ENCODE assay signal across 27 cellular contexts in genomic region chr12:116068853-116069252, GRCh38.
"Had no signal": no experiment of that assay in that cellular context is flagged by ENCODE, and none has a peak within 500 bp of the region (broad histone marks: within the 10 kb centered on the region; RNA-seq: fewer than 3 reads in every experiment).

No MANE protein-coding gene starts in this region.

- H3K27ac ChIP-seq: lower lobe of right lung, parathyroid adenoma, transverse colon had no signal

- H3K9ac ChIP-seq: parathyroid adenoma had no signal

- H3K27ac Mint-ChIP-seq: activated naive CD8-positive, alpha-beta T cell; dendritic cell treated with granulocyte-macrophage colony-stimulating factor and Interleukin-4, amounts not matched to agents 40 ng/mL and 50 ng/mL, for 4 days; endodermal cell; T-helper 1 cell treated with Interleukin-12 subunit alpha and Interleukin-12 subunit beta and Interleukin-4 antibody, amounts not matched to agents 30 μg/mL and 1 μg/mL, for 36 hours had no signal

- H3K4me3 Mint-ChIP-seq: activated naive CD8-positive, alpha-beta T cell; central memory CD8-positive, alpha-beta T cell; dendritic cell treated with granulocyte-macrophage colony-stimulating factor and Interleukin-4, amounts not matched to agents 40 ng/mL and 50 ng/mL, for 4 days; endodermal cell; neural crest cell; T-helper 1 cell treated with Interleukin-12 subunit alpha and Interleukin-12 subunit beta and Interleukin-4 antibody, amounts not matched to agents 30 μg/mL and 1 μg/mL, for 36 hours had no signal

- H2AFZ ChIP-seq: parathyroid adenoma had no signal

- ATAC-seq: esophagus mucosa; left lobe of liver; lower lobe of right lung; mucosa of descending colon; stimulated activated naive CD8-positive, alpha-beta T cell treated with anti-CD3 and anti-CD28 coated beads, Interleukin-15, Interleukin-2, amounts not matched to agents 100 U/mL and 50 U/mL, for 24 hours had no signal

- H3K4me3 ChIP-seq: lower lobe of right lung, mucosa of descending colon, testis, transverse colon had no signal

- H3K9me3 ChIP-seq: lower lobe of right lung, mucosa of descending colon, testis, transverse colon had no signal

- H3K36me3 ChIP-seq: lower lobe of right lung, transverse colon had no signal

- H3K4me1 ChIP-seq: parathyroid adenoma had no signal

- DNase-seq: activated CD4-positive, alpha-beta T cell treated with anti-CD3 and anti-CD28 coated beads for 4 hours; activated CD4-positive, alpha-beta T cell treated with anti-CD3 and anti-CD28 coated beads, Interleukin-2, amount 50 U/mL, for 4 hours; activated CD4-positive, CD25-positive, alpha-beta regulatory T cell; activated effector memory CD4-positive, alpha-beta T cell treated with Interleukin-2 at 50 U/mL for 16 hours; activated naive CD4-positive, alpha-beta T cell treated with Interleukin-2 at 50 U/mL for 16 hours; anterior cingulate cortex; endodermal cell; kidney glomerular epithelial cell; lower lobe of right lung; mesendoderm; mucosa of descending colon; occipital lobe; right cardiac atrium; stimulated activated CD4-positive, alpha-beta T cell treated with anti-CD3 and anti-CD28 coated beads, Interleukin-2, amount 100 ng/mL, for 48 hours; stimulated activated naive CD8-positive, alpha-beta T cell treated with anti-CD3 and anti-CD28 coated beads, Interleukin-15, Interleukin-2, amounts not matched to agents 100 U/mL and 50 U/mL, for 24 hours; SW 1271; T-helper 9 cell; testis; transverse colon had no signal

- H3K27me3 Mint-ChIP-seq: activated naive CD8-positive, alpha-beta T cell; central memory CD8-positive, alpha-beta T cell; dendritic cell treated with granulocyte-macrophage colony-stimulating factor and Interleukin-4, amounts not matched to agents 40 ng/mL and 50 ng/mL, for 4 days had no signal

- H3K9me3 Mint-ChIP-seq: central memory CD8-positive, alpha-beta T cell; dendritic cell treated with granulocyte-macrophage colony-stimulating factor and Interleukin-4, amounts not matched to agents 40 ng/mL and 50 ng/mL, for 4 days; endodermal cell; neural crest cell; T-helper 1 cell treated with Interleukin-12 subunit alpha and Interleukin-12 subunit beta and Interleukin-4 antibody, amounts not matched to agents 30 μg/mL and 1 μg/mL, for 36 hours had no signal

- H3K27me3 ChIP-seq: testis, transverse colon had no signal
